In the genomic region with DNA sequence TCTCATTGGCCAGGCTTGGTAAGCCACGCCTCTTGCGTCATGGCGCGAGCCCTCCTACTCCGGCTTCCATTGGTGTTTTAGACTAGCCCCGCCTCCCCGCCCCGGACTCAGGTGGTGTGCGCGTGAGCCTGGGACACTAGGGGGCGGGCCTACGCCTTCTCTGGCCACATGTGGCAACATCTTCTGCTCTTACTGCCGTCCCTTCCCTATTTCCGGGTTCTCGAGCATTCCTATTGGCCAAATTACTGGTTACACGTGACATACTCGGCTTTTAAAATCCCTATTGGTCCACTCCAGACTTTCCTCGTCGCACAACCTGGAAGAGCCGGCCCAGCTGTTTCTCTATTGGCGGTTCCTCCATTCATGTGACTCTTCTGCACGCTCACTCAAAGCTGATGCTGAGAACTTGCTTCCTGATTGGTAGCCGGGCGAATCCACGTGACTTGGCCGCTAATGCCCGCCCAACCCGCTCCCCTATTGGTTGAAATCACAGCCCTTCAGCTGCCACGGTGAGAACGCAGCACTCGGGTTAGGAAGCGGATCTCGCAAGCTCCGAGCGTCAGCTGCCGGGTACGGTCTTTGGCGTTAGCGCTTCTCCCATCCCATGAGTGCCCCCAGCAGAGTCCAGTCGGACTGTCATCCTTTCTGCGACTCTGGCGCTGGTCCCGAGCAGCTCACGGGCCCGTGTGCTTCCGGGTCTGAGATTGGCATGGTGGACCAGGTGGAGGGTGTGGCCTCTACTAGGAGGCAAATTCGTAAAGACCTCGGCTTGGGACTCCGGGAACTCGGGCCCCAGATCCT, we compare ENCODE assay signal across 8 cellular contexts. TPM values are rescaled to one million over a fixed set of nuclear protein-coding genes. Genes with fewer than 3 reads are reported as not detected.
DNase-seq lines count a peak whose midpoint lies in the region; TF ChIP-seq lines count a peak whose summit lies in the region.

A gene with protein sequence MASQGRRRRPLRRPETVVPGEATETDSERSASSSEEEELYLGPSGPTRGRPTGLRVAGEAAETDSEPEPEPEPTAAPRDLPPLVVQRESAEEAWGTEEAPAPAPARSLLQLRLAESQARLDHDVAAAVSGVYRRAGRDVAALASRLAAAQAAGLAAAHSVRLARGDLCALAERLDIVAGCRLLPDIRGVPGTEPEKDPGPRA (plus strand): TSS at position 523 of the 801 bp plus-strand sequence. CDS start 513 bp downstream, outside the sequence.

- H3K27ac Mint-ChIP-seq in HFFc6 = peak within 1 kb of the TSS; percentile 100
- H3K27ac Mint-ChIP-seq in activated naive CD4-positive, alpha-beta T cell treated with anti-CD3 and anti-CD28 coated beads, Interleukin-2, amount 10 ng/mL, durations not matched to agents 7 days and 5 days = peak within 1 kb of the TSS; percentile 90

- WGBS in suprapubic skin = under 1% methylated on average over 27 of the region's 50 CpGs

- H3K27me3 ChIP-seq in suprapubic skin = no peaks in the 10 kb centered on the region

- peaks cover 41% of the 10 kb centered on the region for H3K4me1 Mint-ChIP-seq in HFFc6 (ENCODE audit: low read depth)
- H3K4me1 Mint-ChIP-seq in activated naive CD4-positive, alpha-beta T cell treated with anti-CD3 and anti-CD28 coated beads, Interleukin-2, amount 10 ng/mL, durations not matched to agents 7 days and 5 days = peaks cover 53% of the 10 kb centered on the region

- H3K36me3 ChIP-seq in SK-N-MC (ENCODE audit: insufficient read depth, low read length) = no peaks in the 10 kb centered on the region
- H3K36me3 ChIP-seq in suprapubic skin = no peaks in the 10 kb centered on the region

- H3K9me3 Mint-ChIP-seq in HFFc6 = no peaks in the 10 kb centered on the region
- H3K9me3 Mint-ChIP-seq in activated naive CD4-positive, alpha-beta T cell treated with anti-CD3 and anti-CD28 coated beads, Interleukin-2, amount 10 ng/mL, durations not matched to agents 7 days and 5 days = no peaks in the 10 kb centered on the region

- H3K27me3 Mint-ChIP-seq in HFFc6 (ENCODE audit: insufficient read depth) = peaks cover 4% of the 10 kb centered on the region
- H3K27me3 Mint-ChIP-seq in activated naive CD4-positive, alpha-beta T cell treated with anti-CD3 and anti-CD28 coated beads, Interleukin-2, amount 10 ng/mL, durations not matched to agents 7 days and 5 days = no peaks in the 10 kb centered on the region

- peak within 1 kb of the TSS; percentile 75 for H3K9ac ChIP-seq in SK-N-MC (ENCODE audit: insufficient read length)

- peak within 1 kb of the TSS; percentile 95 for H3K4me3 Mint-ChIP-seq in HFFc6
- peak within 1 kb of the TSS; percentile 81 for H3K4me3 Mint-ChIP-seq in activated naive CD4-positive, alpha-beta T cell treated with anti-CD3 and anti-CD28 coated beads, Interleukin-2, amount 10 ng/mL, durations not matched to agents 7 days and 5 days

- H3K4me1 ChIP-seq in suprapubic skin = peaks cover 47% of the 10 kb centered on the region

- DNase-seq in HFFc6 (peak; percentile 100), NB4 (ENCODE audit: low read depth) (peak; percentile 98), SK-N-MC (ENCODE audit: low read depth, low spot score) (peak; percentile 100), germinal center (ENCODE audit: low spot score) (peak; percentile 98), non-pigmented ciliary epithelial cell (ENCODE audit: low read depth) (peak; percentile 100), suprapubic skin (ENCODE audit: low spot score in 2 of 2) (peak; percentile 100)
- DNase-seq in activated naive CD4-positive, alpha-beta T cell treated with anti-CD3 and anti-CD28 coated beads, Interleukin-2, amount 10 ng/mL, durations not matched to agents 7 days and 5 days = peak; percentile 100

- no peak for TF ChIP-seq EP300 in suprapubic skin (IDR thresholded peaks at IDR 0.05)

- H3K27ac ChIP-seq in SK-N-MC = peak within 1 kb of the TSS; percentile 19; the same call in 1 of the 2 replicates
- H3K27ac ChIP-seq in suprapubic skin = peak within 1 kb of the TSS; percentile 99

- no peaks in the 10 kb centered on the region for H3K9me3 ChIP-seq in SK-N-MC (ENCODE audit: low read depth, low read length)
- no peaks in the 10 kb centered on the region for H3K9me3 ChIP-seq in suprapubic skin

- no peaks in the 10 kb centered on the region for H3K36me3 Mint-ChIP-seq in HFFc6 (ENCODE audit: low read depth)
- H3K36me3 Mint-ChIP-seq in activated naive CD4-positive, alpha-beta T cell treated with anti-CD3 and anti-CD28 coated beads, Interleukin-2, amount 10 ng/mL, durations not matched to agents 7 days and 5 days = peaks cover 16% of the 10 kb centered on the region

- CTCF ChIA-PET in activated naive CD4-positive, alpha-beta T cell treated with anti-CD3 and anti-CD28 coated beads, Interleukin-2, amount 10 ng/mL, durations not matched to agents 7 days and 5 days (lab: Charles Lee) = interaction anchor here (0.6 to 1.6 kb wide), 6 partner anchors 8 to 161 kb away, joined by 3 to 7 read pairs (median 4); a partner anchor contains a TSS

- peak; percentile 11 for TF ChIP-seq POLR2A in NB4 (IDR thresholded peaks at IDR 0.05; ENCODE audit: extremely low read depth, insufficient read length)
- peak in 1 of 2 donors; percentile 71 for TF ChIP-seq POLR2A in suprapubic skin (IDR thresholded peaks at IDR 0.05)

- TF ChIP-seq CTCF in HFFc6 (IDR thresholded peaks at IDR 0.05) (peak; percentile 79), NB4 (IDR thresholded peaks at IDR 0.05; ENCODE audit: low read depth, low read length) (no peak), suprapubic skin (IDR thresholded peaks at IDR 0.05) (peak in 1 of 2 donors; percentile 36)

- H3K4me3 ChIP-seq in GM08714 (ENCODE audit: low read length) (peak within 1 kb of the TSS; percentile 81), NB4 (ENCODE audit: low read depth, low read length) (peak within 1 kb of the TSS; percentile 88), SK-N-MC (peak within 1 kb of the TSS; percentile 87), suprapubic skin (peak within 1 kb of the TSS; percentile 85)

RNA-seq across cellular contexts. Expression of the gene that starts here (rescaled TPM):
- total RNA-seq in HFFc6 (2021; fragmentation: NEBNext Ultra II Directional; extraction: Animal tissue kit (Norgen Biotek cat#: 25700)) = 10 to 100 TPM; 10.5 to 14.2 (median 12.2) TPM
- total RNA-seq in suprapubic skin = 10 to 100 TPM; 15.3 to 20.1 (median 15.9) TPM

Comparison
In these comparisons a context has a peak if more than half of its experiments do, and no peak if none do; other contexts are left out.
1. Peak in every context shown above with its lines: DNase-seq, H3K4me3 ChIP-seq and H3K27ac ChIP-seq.